Comparison of ENCODE assay signal across 21 cellular contexts in genomic region chr17:81621494-81622230, GRCh38. TPM values are rescaled to one million over a fixed set of nuclear protein-coding genes. Genes with fewer than 3 reads are reported as not detected.
DNase-seq lines count a peak whose midpoint lies in the region; ATAC-seq, FAIRE-seq and TF ChIP-seq lines count a peak whose summit lies in the region.
"Had no signal": no experiment of that assay in that cellular context is flagged by ENCODE, and none has a peak within 500 bp of the region (broad histone marks: within the 10 kb centered on the region; RNA-seq: fewer than 3 reads in every experiment).

No MANE protein-coding gene starts in this region.

- H2AFZ ChIP-seq in SK-N-SH (ENCODE audit: low read depth) (no peak overlapping the region), endothelial cell of umbilical vein (ENCODE audit: low read depth, low read length) (no peak overlapping the region)

- H3K36me3 ChIP-seq in SK-N-SH (replicated peaks in 1 of 2; ENCODE audit: control insufficient read depth in 1 of 2, insufficient read depth in 2 of 2, low read length in 1 of 2), result peaks cover 50 to 76% of the 10 kb centered on the region in 2 experiments
- peaks cover 23 to 36% of the 10 kb centered on the region in 2 experiments for H3K36me3 ChIP-seq in endothelial cell of umbilical vein (ENCODE audit: control insufficient read depth in 2 of 2, extremely low read depth in 1 of 2, insufficient read depth in 2 of 2, low read length in 2 of 2)
- H3K36me3 ChIP-seq in right lobe of liver, result peaks cover 11 to 65% (median 24%) of the 10 kb centered on the region in 4 donors
- H3K36me3 ChIP-seq in spleen, result peaks cover 0 to 100% (median 74%) of the 10 kb centered on the region in 6 donors

- dilution Hi-C loops in endothelial cell of umbilical vein (cut with MboI; ENCODE audit: extremely low pct_ligation_motif_present, low sequenced_read_pairs), result no loop called here

- POLR2A ChIA-PET in SK-N-SH (lab: Yijun Ruan, JAX) (interaction anchor here (0.6 kb wide), 1 partner anchor 111 kb away, joined by 3 read pairs; no protein-coding TSS in a partner anchor), endothelial cell of umbilical vein (lab: Charles Lee) (no interaction called here)

- no peaks in the 10 kb centered on the region for H3K9me3 ChIP-seq in SK-N-SH
- H3K9me3 ChIP-seq in endothelial cell of umbilical vein (replicated peaks; ENCODE audit: control insufficient read depth, insufficient read depth, low read length), result no peaks in the 10 kb centered on the region
- no peaks in the 10 kb centered on the region for H3K9me3 ChIP-seq in right lobe of liver
- H3K9me3 ChIP-seq in spleen, result peaks cover 0 to 8% (median 3%) of the 10 kb centered on the region in 8 donors

- no peaks in the 10 kb centered on the region for H3K27me3 ChIP-seq in SK-N-SH (ENCODE audit: insufficient read depth)
- H3K27me3 ChIP-seq in endothelial cell of umbilical vein (ENCODE audit: control insufficient read depth in 2 of 2, insufficient read depth in 2 of 2, low read length in 2 of 2), result no peaks in the 10 kb centered on the region
- no peaks in the 10 kb centered on the region for H3K27me3 ChIP-seq in right lobe of liver
- no peaks in the 10 kb centered on the region for H3K27me3 ChIP-seq in spleen (replicated peaks in 1 of 7)
- H3K27me3 ChIP-seq: tibial nerve had no signal

- H3K9ac ChIP-seq in SK-N-SH (no peak overlapping the region), endothelial cell of umbilical vein (replicated peaks; ENCODE audit: extremely low read depth, insufficient read depth, low read length) (no peak overlapping the region)

- TF ChIP-seq CTCF in SK-N-SH (IDR thresholded peaks at IDR 0.05) (no peak), endothelial cell of umbilical vein (IDR thresholded peaks at IDR 0.05; ENCODE audit: extremely low read depth in 1 of 2, insufficient read depth in 1 of 2, low read depth in 1 of 2, low read length in 2 of 2) (no peak), right lobe of liver (IDR thresholded peaks at IDR 0.05) (no peak), spleen (IDR thresholded peaks at IDR 0.05 in 8 of 11, conservative IDR thresholded peaks at IDR 0.05 in 3 of 11) (no peak)

- H3F3A ChIP-seq in SK-N-SH (replicated peaks; ENCODE audit: insufficient read depth), result peaks cover 25% of the 10 kb centered on the region

- WGBS in SK-N-SH (ENCODE audit: low lambda C conversion rate), result 81% methylated on average over 12 of the region's 12 CpGs
- 28% methylated on average over 8 of the region's 12 CpGs for WGBS in right lobe of liver (ENCODE audit: insufficient coverage, low coverage, low lambda C conversion rate, missing lambda C conversion rate)
- WGBS in spleen, 5 donors, result 60 to 74% (median 66%) methylated on average over 11 to 12 of the region's 12 CpGs

- H3K4me1 ChIP-seq in SK-N-SH (ENCODE audit: control insufficient read depth in 1 of 2, insufficient read depth in 2 of 2, low read depth in 1 of 2, low read length in 1 of 2), result peaks cover 0 to 6% of the 10 kb centered on the region in 2 experiments; a peak in 1 of 4 replicates
- no peaks in the 10 kb centered on the region for H3K4me1 ChIP-seq in endothelial cell of umbilical vein (ENCODE audit: control insufficient read depth, extremely low read depth, insufficient read depth, low read length)
- peaks cover 0 to 19% (median 6%) of the 10 kb centered on the region in 4 donors for H3K4me1 ChIP-seq in right lobe of liver
- peaks cover 4 to 38% (median 21%) of the 10 kb centered on the region in 6 donors for H3K4me1 ChIP-seq in spleen

- DNase-seq in SK-N-SH (no peak), endothelial cell of umbilical vein (ENCODE audit: low read depth, low spot score) (peak; percentile 12), right lobe of liver (peak; percentile 33 to 64 (median 63)), spleen (peak; percentile 78), NCI-H774 (lab: John Stamatoyannopoulos, UW) (no peak), NAMALWA (ENCODE audit: low spot score) (no peak), A172 (ENCODE audit: low spot score) (no peak), mesenteric fat pad (ENCODE audit: low spot score) (no peak)
- DNase-seq: activated CD4-positive, alpha-beta T cell treated with anti-CD3 and anti-CD28 coated beads for 48 hours; activated gamma-delta T cell; COR-L47; effector CD4-positive, alpha-beta T cell; HFFc6; islet precursor cell; KG1; midbrain; NCI-H1048; NCI-H2081 treated with DMSO at 0.1 percent for 48 hours; T-cell had no signal

- no peaks in the 10 kb centered on the region for H3K9me2 ChIP-seq in SK-N-SH

- H3K4me3 ChIP-seq in SK-N-SH (ENCODE audit: low read depth in 2 of 2, low read length in 1 of 2), result no peak overlapping the region
- no peak overlapping the region for H3K4me3 ChIP-seq in endothelial cell of umbilical vein (replicated peaks in 1 of 3; ENCODE audit: insufficient read depth in 1 of 3, low read depth in 1 of 3, low read length in 3 of 3)
- no peak overlapping the region for H3K4me3 ChIP-seq in right lobe of liver
- H3K4me3 ChIP-seq in spleen, result no peak overlapping the region
- H3K4me3 ChIP-seq: tibial nerve had no signal

- peak overlapping the region in 1 of 2 experiments; percentile 4; a peak in 2 of 4 replicates for H3K27ac ChIP-seq in SK-N-SH (ENCODE audit: low read depth in 2 of 2, low read length in 1 of 2)
- no peak overlapping the region for H3K27ac ChIP-seq in endothelial cell of umbilical vein (ENCODE audit: insufficient read depth, low read depth, low read length)
- H3K27ac ChIP-seq in right lobe of liver, result peak overlapping the region in 1 of 3 donors; percentile 31
- H3K27ac ChIP-seq in spleen, result peak overlapping the region in 7 of 8 donors; percentile 24 to 69 (median 57)

- no peak for FAIRE-seq in endothelial cell of umbilical vein (lab: Jason Lieb, UNC)

- CTCF ChIA-PET in SK-N-SH (lab: Yijun Ruan, JAX), result interaction anchor here (1.3 to 8.9 kb wide), 3 partner anchors 13 to 21 kb away, joined by 3 to 55 read pairs (median 4); no protein-coding TSS in a partner anchor
- CTCF ChIA-PET in endothelial cell of umbilical vein (lab: Charles Lee), result no interaction called here

- ATAC-seq in right lobe of liver, result peak; percentile 81 to 94 (median 92)
- ATAC-seq: T-cell had no signal

- TF ChIP-seq POLR2A in endothelial cell of umbilical vein (IDR thresholded peaks at IDR 0.05; ENCODE audit: low read depth, low read length), result no peak
- no peak for TF ChIP-seq POLR2A in right lobe of liver (IDR thresholded peaks at IDR 0.05)
- no peak for TF ChIP-seq POLR2A in spleen (IDR thresholded peaks at IDR 0.05)

- H4K20me1 ChIP-seq in SK-N-SH (ENCODE audit: insufficient read depth) (peaks cover 48% of the 10 kb centered on the region), endothelial cell of umbilical vein (replicated peaks; ENCODE audit: control insufficient read depth, extremely low read depth, insufficient read depth, low read length) (peaks cover 3% of the 10 kb centered on the region)

- peaks cover 89% of the 10 kb centered on the region for H3K79me2 ChIP-seq in SK-N-SH (ENCODE audit: insufficient read depth)
- peaks cover 49% of the 10 kb centered on the region for H3K79me2 ChIP-seq in endothelial cell of umbilical vein (ENCODE audit: control insufficient read depth, insufficient read depth, low read length)

- H3K9me1 ChIP-seq in endothelial cell of umbilical vein (replicated peaks; ENCODE audit: control insufficient read depth, extremely low read depth, insufficient read depth, low read length), result no peaks in the 10 kb centered on the region

- no peak for TF ChIP-seq RAD21 in SK-N-SH (IDR thresholded peaks at IDR 0.05; ENCODE audit: low read length)

- H3K4me2 ChIP-seq in SK-N-SH (no peak overlapping the region), endothelial cell of umbilical vein (ENCODE audit: insufficient read depth, low read length) (no peak overlapping the region)

- no TSS peak for BruUV-seq in endothelial cell of umbilical vein (replicated peaks; lab: Mats Ljungman, UMichigan)

- intact Hi-C loops in endothelial cell of umbilical vein (cut with micrococcal nuclease), result no loop called here
- intact Hi-C loops in right lobe of liver (cut with DNase I), result no loop called here
- intact Hi-C loops in spleen (cut with DNase I; ENCODE audit: low total_unique reads), result no loop called here

- no peak for TF ChIP-seq EP300 in SK-N-SH (IDR thresholded peaks at IDR 0.05; ENCODE audit: borderline replicate concordance in 1 of 2, low read depth in 1 of 2, low read length in 1 of 2)

RNA-seq across cellular contexts. Expression of gene NPLOC4, which starts 15.2 kb away (rescaled TPM):
- polyA plus RNA-seq in SK-N-SH (2012; rRNA removed) (88.6 and 105 TPM in 2 replicates), endothelial cell of umbilical vein (175 and 181 TPM in 2 replicates), spleen (10 to 100 TPM; 19.3 to 42.8 (median 32.2) TPM)
- polyA plus RNA-seq in SK-N-SH (2012; cell fraction: cytosol; rRNA removed), result 51.4 and 71.2 TPM in 2 replicates
- polyA plus RNA-seq in SK-N-SH (2012; cell fraction: nucleus; rRNA removed), result 166 and 168 TPM in 2 replicates
- total RNA-seq in endothelial cell of umbilical vein (150 and 160 TPM in 2 replicates), right lobe of liver (10 to 100 TPM; 46.5 to 63.2 (median 55.8) TPM), spleen (100 to 1,000 TPM in 4 of 7 donors, 10 to 100 TPM in 3; 68.8 to 130 (median 101) TPM), mesenteric fat pad (129 TPM)
- 148 and 157 TPM in 2 replicates for polyA plus RNA-seq in endothelial cell of umbilical vein (2011; cell fraction: cytosol; rRNA removed)
- 200 and 214 TPM in 2 replicates for polyA plus RNA-seq in endothelial cell of umbilical vein (2011; cell fraction: nucleus; rRNA removed)
- polyA plus RNA-seq in endothelial cell of umbilical vein (2012), result 90.2 and 96.0 TPM in 2 replicates
- polyA minus RNA-seq in endothelial cell of umbilical vein, result 189 and 293 TPM in 2 replicates
- 69.6 TPM for polyA minus RNA-seq in endothelial cell of umbilical vein (2011; cell fraction: cytosol; rRNA and poly(A)+ RNA removed)
- polyA minus RNA-seq in endothelial cell of umbilical vein (2011; cell fraction: nucleus; rRNA and poly(A)+ RNA removed), result 104 and 106 TPM in 2 replicates
- total RNA-seq in A172 (2014; rRNA removed; shearing (Covaris generic)), result 89.3 and 93.9 TPM in 2 replicates

RNA-seq across cellular contexts. Expression of gene TSPAN10, which starts 15.3 kb away (rescaled TPM):
- polyA plus RNA-seq in SK-N-SH (2012; rRNA removed), result 4.7 and 6.0 TPM in 2 replicates
- polyA plus RNA-seq in SK-N-SH (2012; cell fraction: cytosol; rRNA removed), result 3.4 and 4.4 TPM in 2 replicates
- 9.8 and 13.7 TPM in 2 replicates for polyA plus RNA-seq in SK-N-SH (2012; cell fraction: nucleus; rRNA removed)
- 0.44 and 0.91 TPM in 2 replicates for total RNA-seq in endothelial cell of umbilical vein
- 1.1 TPM in 2 replicates for polyA plus RNA-seq in endothelial cell of umbilical vein
- 0.31 and 0.45 TPM in 2 replicates for polyA plus RNA-seq in endothelial cell of umbilical vein (2011; cell fraction: cytosol; rRNA removed)
- polyA plus RNA-seq in endothelial cell of umbilical vein (2011; cell fraction: nucleus; rRNA removed), result 0.22 and 0.45 TPM in 2 replicates
- 0.15 TPM in 1 of 2 replicates, not detected in the other for polyA plus RNA-seq in endothelial cell of umbilical vein (2012)
- 1.8 TPM in 1 of 2 replicates, not detected in the other for polyA minus RNA-seq in endothelial cell of umbilical vein
- 0.82 TPM for polyA minus RNA-seq in endothelial cell of umbilical vein (2011; cell fraction: cytosol; rRNA and poly(A)+ RNA removed)
- polyA minus RNA-seq in endothelial cell of umbilical vein (2011; cell fraction: nucleus; rRNA and poly(A)+ RNA removed), result 0.48 TPM in 1 of 2 replicates, not detected in the other
- total RNA-seq in right lobe of liver, result 1 to 10 TPM in 1 of 6 experiments, under 1 TPM in 5; 0.18 to 1.2 (median 0.62) TPM
- total RNA-seq in spleen, result 1 to 10 TPM in 3 of 7 donors, under 1 TPM in 2, not detected in 2; 0.37 to 1.4 (median 1.1) TPM
- 1 to 10 TPM in 2 of 3 donors, under 1 TPM in 1; 0.83 to 3.0 (median 2.9) TPM for polyA plus RNA-seq in spleen
- 5.7 and 6.8 TPM in 2 replicates for total RNA-seq in A172 (2014; rRNA removed; shearing (Covaris generic))
- 0.29 TPM for total RNA-seq in mesenteric fat pad

RNA-seq across cellular contexts. Expression of gene PDE6G, which starts 34.7 kb away (rescaled TPM):
- polyA plus RNA-seq in SK-N-SH (2012; rRNA removed), result 4.4 and 5.0 TPM in 2 replicates
- polyA plus RNA-seq in SK-N-SH (2012; cell fraction: cytosol; rRNA removed), result 1.2 and 2.3 TPM in 2 replicates
- polyA plus RNA-seq in SK-N-SH (2012; cell fraction: nucleus; rRNA removed), result 2.0 and 2.5 TPM in 2 replicates
- total RNA-seq in endothelial cell of umbilical vein, result 1.4 and 1.8 TPM in 2 replicates
- 3.7 and 5.1 TPM in 2 replicates for polyA plus RNA-seq in endothelial cell of umbilical vein
- polyA plus RNA-seq in endothelial cell of umbilical vein (2011; cell fraction: cytosol; rRNA removed), result 2.0 and 3.3 TPM in 2 replicates
- polyA plus RNA-seq in endothelial cell of umbilical vein (2011; cell fraction: nucleus; rRNA removed), result 0.37 and 0.60 TPM in 2 replicates
- 0.46 TPM in 1 of 2 replicates, not detected in the other for polyA plus RNA-seq in endothelial cell of umbilical vein (2012)
- polyA minus RNA-seq in endothelial cell of umbilical vein, result 0.73 and 2.2 TPM in 2 replicates
- polyA minus RNA-seq in endothelial cell of umbilical vein (2011; cell fraction: cytosol; rRNA and poly(A)+ RNA removed), result not detected
- not detected in 2 replicates for polyA minus RNA-seq in endothelial cell of umbilical vein (2011; cell fraction: nucleus; rRNA and poly(A)+ RNA removed)
- under 1 TPM in 4 of 6 experiments, not detected in 2; 0.40 to 0.93 (median 0.68) TPM for total RNA-seq in right lobe of liver
- 10 to 100 TPM in 6 of 7 donors, 1 to 10 TPM in 1; 6.7 to 26.8 (median 16.4) TPM for total RNA-seq in spleen
- polyA plus RNA-seq in spleen, result 10 to 100 TPM; 17.8 to 27.0 (median 25.8) TPM
- 1.1 and 2.0 TPM in 2 replicates for total RNA-seq in A172 (2014; rRNA removed; shearing (Covaris generic))
- 1.3 TPM for total RNA-seq in mesenteric fat pad
- total RNA-seq: NCI-H460, tibial nerve had no signal

RNA-seq across cellular contexts. Expression of gene OXLD1, which starts 44.7 kb away (rescaled TPM):
- polyA plus RNA-seq in SK-N-SH (2012; rRNA removed), result 103 and 124 TPM in 2 replicates
- polyA plus RNA-seq in SK-N-SH (2012; cell fraction: cytosol; rRNA removed), result 46.3 and 68.1 TPM in 2 replicates
- polyA plus RNA-seq in SK-N-SH (2012; cell fraction: nucleus; rRNA removed), result 278 and 326 TPM in 2 replicates
- 18.5 and 20.1 TPM in 2 replicates for total RNA-seq in endothelial cell of umbilical vein
- polyA plus RNA-seq in endothelial cell of umbilical vein, result 35.2 and 47.6 TPM in 2 replicates
- 17.9 and 30.2 TPM in 2 replicates for polyA plus RNA-seq in endothelial cell of umbilical vein (2011; cell fraction: cytosol; rRNA removed)
- polyA plus RNA-seq in endothelial cell of umbilical vein (2011; cell fraction: nucleus; rRNA removed), result 26.7 and 30.7 TPM in 2 replicates
- 16.8 and 22.3 TPM in 2 replicates for polyA plus RNA-seq in endothelial cell of umbilical vein (2012)
- polyA minus RNA-seq in endothelial cell of umbilical vein, result 7.7 and 9.5 TPM in 2 replicates
- 19.2 TPM for polyA minus RNA-seq in endothelial cell of umbilical vein (2011; cell fraction: cytosol; rRNA and poly(A)+ RNA removed)
- polyA minus RNA-seq in endothelial cell of umbilical vein (2011; cell fraction: nucleus; rRNA and poly(A)+ RNA removed), result 2.4 and 4.7 TPM in 2 replicates
- total RNA-seq in right lobe of liver, result 10 to 100 TPM in 5 of 6 experiments, 1 to 10 TPM in 1; 8.3 to 24.3 (median 14.6) TPM
- 10 to 100 TPM; 29.4 to 53.8 (median 32.1) TPM for total RNA-seq in spleen
- polyA plus RNA-seq in spleen, result 100 to 1,000 TPM; 102 to 110 (median 106) TPM
- total RNA-seq in A172 (2014; rRNA removed; shearing (Covaris generic)), result 42.0 and 58.8 TPM in 2 replicates
- total RNA-seq in mesenteric fat pad, result 27.5 TPM

RNA-seq across cellular contexts. Expression of gene CCDC137, which starts 44.9 kb away (rescaled TPM):
- 55.1 and 62.4 TPM in 2 replicates for polyA plus RNA-seq in SK-N-SH (2012; rRNA removed)
- 50.3 and 52.9 TPM in 2 replicates for polyA plus RNA-seq in SK-N-SH (2012; cell fraction: cytosol; rRNA removed)
- polyA plus RNA-seq in SK-N-SH (2012; cell fraction: nucleus; rRNA removed), result 72.5 and 89.0 TPM in 2 replicates
- 32.2 and 32.7 TPM in 2 replicates for total RNA-seq in endothelial cell of umbilical vein
- polyA plus RNA-seq in endothelial cell of umbilical vein, result 12.9 and 18.1 TPM in 2 replicates
- polyA plus RNA-seq in endothelial cell of umbilical vein (2011; cell fraction: cytosol; rRNA removed), result 15.1 and 17.5 TPM in 2 replicates
- polyA plus RNA-seq in endothelial cell of umbilical vein (2011; cell fraction: nucleus; rRNA removed), result 14.5 and 18.0 TPM in 2 replicates
- 19.9 and 25.1 TPM in 2 replicates for polyA plus RNA-seq in endothelial cell of umbilical vein (2012)
- polyA minus RNA-seq in endothelial cell of umbilical vein, result 2.8 and 5.3 TPM in 2 replicates
- polyA minus RNA-seq in endothelial cell of umbilical vein (2011; cell fraction: cytosol; rRNA and poly(A)+ RNA removed), result 6.9 TPM
- polyA minus RNA-seq in endothelial cell of umbilical vein (2011; cell fraction: nucleus; rRNA and poly(A)+ RNA removed), result 2.1 and 6.8 TPM in 2 replicates
- 10 to 100 TPM in 1 of 6 experiments, 1 to 10 TPM in 5; 5.5 to 35.0 (median 6.5) TPM for total RNA-seq in right lobe of liver
- total RNA-seq in spleen, result 10 to 100 TPM; 10.7 to 24.2 (median 19.0) TPM
- 10 to 100 TPM; 20.7 to 40.1 (median 21.4) TPM for polyA plus RNA-seq in spleen
- 18.5 and 21.7 TPM in 2 replicates for total RNA-seq in A172 (2014; rRNA removed; shearing (Covaris generic))
- total RNA-seq in mesenteric fat pad, result 11.9 TPM

Comparison
In these comparisons a context has a peak if more than half of its experiments do, and no peak if none do; other contexts are left out.
1. DNase-seq: peak in endothelial cell of umbilical vein (single experiment), right lobe of liver (3 of 3) and spleen (single experiment); none in SK-N-SH (single experiment), NCI-H774 (single experiment), NAMALWA (single experiment), A172 (single experiment) and mesenteric fat pad (single experiment).